In the genomic region with DNA sequence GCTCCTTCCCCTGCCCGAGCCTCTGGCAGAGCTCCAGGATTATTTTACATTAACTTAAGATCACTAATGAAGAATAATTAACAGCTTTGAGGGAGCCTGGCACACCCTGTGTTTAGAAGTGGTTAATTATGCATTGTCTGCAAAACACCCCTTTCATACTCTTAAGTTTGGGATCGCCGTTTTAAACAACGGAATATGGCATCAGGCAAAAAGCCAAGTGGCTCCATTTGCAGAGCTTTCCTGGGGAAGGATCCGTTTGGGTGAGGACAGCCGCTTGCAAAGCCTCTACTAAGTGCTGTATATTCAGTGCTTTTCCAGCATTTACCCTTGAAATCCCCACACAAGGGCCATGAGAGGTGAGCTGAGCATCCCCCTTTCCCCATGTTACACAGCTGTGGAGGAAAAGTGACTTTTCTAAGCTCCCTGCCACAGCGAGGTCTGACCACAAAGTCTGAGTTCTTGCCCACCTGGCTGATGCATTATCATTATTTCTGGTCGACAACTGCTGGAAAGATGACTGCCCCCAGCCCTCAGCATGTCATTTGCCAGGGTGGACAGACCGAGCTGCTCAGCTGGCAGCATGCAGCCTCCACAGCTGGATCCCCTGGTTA, we compare ENCODE assay signal across 19 cellular contexts. TPM values are rescaled to one million over a fixed set of nuclear protein-coding genes. Genes with fewer than 3 reads are reported as not detected.
DNase-seq lines count a peak whose midpoint lies in the region; ATAC-seq and TF ChIP-seq lines count a peak whose summit lies in the region.
"Had no signal": no experiment of that assay in that cellular context is flagged by ENCODE, and none has a peak within 500 bp of the region (broad histone marks: within the 10 kb centered on the region; RNA-seq: fewer than 3 reads in every experiment).

No MANE protein-coding gene starts in this region.

- peak overlapping the region; percentile 4 to 41 for H3K4me3 ChIP-seq in gastroesophageal sphincter

- H3K36me3 ChIP-seq in gastroesophageal sphincter: no peaks in the 10 kb centered on the region

- H3K36me3 Mint-ChIP-seq in stimulated activated effector memory CD8-positive, alpha-beta T cell treated with anti-CD3 and anti-CD28 coated beads, Interleukin-12 subunit alpha, Interleukin-12 subunit beta, amount 100 ng/mL, for 72 hours: peaks cover 8% of the 10 kb centered on the region
- H3K36me3 Mint-ChIP-seq: activated naive CD4-positive, alpha-beta T cell treated with anti-CD3 and anti-CD28 coated beads, Interleukin-2, amount 50 U/mL, for 24 hours had no signal

- peak overlapping the region; percentile 93 for H3K27ac Mint-ChIP-seq in stimulated activated effector memory CD8-positive, alpha-beta T cell treated with anti-CD3 and anti-CD28 coated beads, Interleukin-12 subunit alpha, Interleukin-12 subunit beta, amount 100 ng/mL, for 72 hours
- H3K27ac Mint-ChIP-seq: activated naive CD4-positive, alpha-beta T cell treated with anti-CD3 and anti-CD28 coated beads, Interleukin-2, amount 50 U/mL, for 24 hours; activated T-cell treated with anti-CD3 and anti-CD28 coated beads, Interleukin-2, amount 50 U/mL, for 72 hours had no signal

- no peaks in the 10 kb centered on the region for H3K27me3 ChIP-seq in gastroesophageal sphincter

- no peaks in the 10 kb centered on the region for H3K9me3 Mint-ChIP-seq in stimulated activated effector memory CD8-positive, alpha-beta T cell treated with anti-CD3 and anti-CD28 coated beads, Interleukin-12 subunit alpha, Interleukin-12 subunit beta, amount 100 ng/mL, for 72 hours
- H3K9me3 Mint-ChIP-seq: activated naive CD4-positive, alpha-beta T cell treated with anti-CD3 and anti-CD28 coated beads, Interleukin-2, amount 50 U/mL, for 24 hours; activated T-cell treated with anti-CD3 and anti-CD28 coated beads, Interleukin-2, amount 50 U/mL, for 72 hours; effector memory CD8-positive, alpha-beta T cell; neural crest cell had no signal

- DNase-seq in NCI-H1436 (lab: John Stamatoyannopoulos, UW) (peak; percentile 12), NCI-H1436 treated with DMSO at 0.1 percent for 48 hours (lab: John Stamatoyannopoulos, UW) (no peak), NCI-H1417 (lab: John Stamatoyannopoulos, UW) (peak in 2 of 3 experiments; percentile 61 to 81), AG08395 (ENCODE audit: low spot score) (no peak), NCI-H345 treated with DMSO at 0.1 percent for 48 hours (lab: John Stamatoyannopoulos, UW; ENCODE audit: unreplicated experiment) (no peak), left cardiac atrium (no peak)
- DNase-seq in stimulated activated effector memory CD8-positive, alpha-beta T cell treated with anti-CD3 and anti-CD28 coated beads, Interleukin-12 subunit alpha, Interleukin-12 subunit beta, amount 100 ng/mL, for 72 hours (ENCODE audit: low spot score in 2 of 2): no peak
- DNase-seq: 8988T; activated CD4-positive, alpha-beta T cell treated with anti-CD3 and anti-CD28 coated beads for 1 hour; activated T-cell treated with anti-CD3 and anti-CD28 coated beads, Interleukin-2, amount 50 U/mL, for 72 hours; Caco-2; effector memory CD8-positive, alpha-beta T cell; NCI-H2029; NCI-H524 treated with DMSO at 0.1 percent for 48 hours; stimulated activated CD4-positive, alpha-beta T cell treated with anti-CD3 and anti-CD28 coated beads, Interleukin-4, amount 100 ng/mL, for 4 hours; SW 1271 had no signal

- no peak for TF ChIP-seq EP300 in gastroesophageal sphincter (IDR thresholded peaks at IDR 0.05)

- H3K4me1 ChIP-seq in gastroesophageal sphincter: peaks cover 0 to 10% (median 0%) of the 10 kb centered on the region in 3 donors
- H3K4me1 ChIP-seq: Caco-2 had no signal

- H3K4me3 Mint-ChIP-seq in stimulated activated effector memory CD8-positive, alpha-beta T cell treated with anti-CD3 and anti-CD28 coated beads, Interleukin-12 subunit alpha, Interleukin-12 subunit beta, amount 100 ng/mL, for 72 hours: no peak overlapping the region
- H3K4me3 Mint-ChIP-seq: activated naive CD4-positive, alpha-beta T cell treated with anti-CD3 and anti-CD28 coated beads, Interleukin-2, amount 50 U/mL, for 24 hours; activated T-cell treated with anti-CD3 and anti-CD28 coated beads, Interleukin-2, amount 50 U/mL, for 72 hours; neural crest cell had no signal

- no peak overlapping the region for H3K27ac ChIP-seq in gastroesophageal sphincter

- peaks cover 20% of the 10 kb centered on the region for H3K4me1 Mint-ChIP-seq in stimulated activated effector memory CD8-positive, alpha-beta T cell treated with anti-CD3 and anti-CD28 coated beads, Interleukin-12 subunit alpha, Interleukin-12 subunit beta, amount 100 ng/mL, for 72 hours

- no peak for TF ChIP-seq CTCF in gastroesophageal sphincter (IDR thresholded peaks at IDR 0.05)

- H3K9me3 ChIP-seq in gastroesophageal sphincter: no peaks in the 10 kb centered on the region
- H3K9me3 ChIP-seq: Caco-2 had no signal

- intact Hi-C loops in left cardiac atrium (cut with DNase I): no loop called here

- 7 to 40% methylated on average over 6 to 9 of the region's 9 CpGs for WGBS in gastroesophageal sphincter (ENCODE audit: low coverage in 1 of 2), 2 donors

- no peak for TF ChIP-seq POLR2A in gastroesophageal sphincter (IDR thresholded peaks at IDR 0.05)

- ATAC-seq in gastroesophageal sphincter (no peak), left cardiac atrium (no peak)
- no peak for ATAC-seq in stimulated activated effector memory CD8-positive, alpha-beta T cell treated with anti-CD3 and anti-CD28 coated beads, Interleukin-12 subunit alpha, Interleukin-12 subunit beta, amount 100 ng/mL, for 72 hours

RNA-seq across cellular contexts. Expression of a gene that starts 33.8 kb away (rescaled TPM):
- 100 to 1,000 TPM in 1 of 4 donors, 10 to 100 TPM in 3; 49.5 to 104 (median 61.7) TPM for total RNA-seq in gastroesophageal sphincter
- total RNA-seq in left cardiac atrium: 10 to 100 TPM; 58.8 to 73.7 TPM

Comparison
In these comparisons a context has a peak if more than half of its experiments do, and no peak if none do; other contexts are left out.
1. DNase-seq: peak in NCI-H1436 (single experiment) and NCI-H1417 (2 of 3); none in NCI-H1436 treated with DMSO at 0.1 percent for 48 hours (single experiment), stimulated activated effector memory CD8-positive, alpha-beta T cell treated with anti-CD3 and anti-CD28 coated beads, Interleukin-12 subunit alpha, Interleukin-12 subunit beta, amount 100 ng/mL, for 72 hours (0 of 2), AG08395 (single experiment), NCI-H345 treated with DMSO at 0.1 percent for 48 hours (single experiment) and left cardiac atrium (single experiment).